In the genomic region with DNA sequence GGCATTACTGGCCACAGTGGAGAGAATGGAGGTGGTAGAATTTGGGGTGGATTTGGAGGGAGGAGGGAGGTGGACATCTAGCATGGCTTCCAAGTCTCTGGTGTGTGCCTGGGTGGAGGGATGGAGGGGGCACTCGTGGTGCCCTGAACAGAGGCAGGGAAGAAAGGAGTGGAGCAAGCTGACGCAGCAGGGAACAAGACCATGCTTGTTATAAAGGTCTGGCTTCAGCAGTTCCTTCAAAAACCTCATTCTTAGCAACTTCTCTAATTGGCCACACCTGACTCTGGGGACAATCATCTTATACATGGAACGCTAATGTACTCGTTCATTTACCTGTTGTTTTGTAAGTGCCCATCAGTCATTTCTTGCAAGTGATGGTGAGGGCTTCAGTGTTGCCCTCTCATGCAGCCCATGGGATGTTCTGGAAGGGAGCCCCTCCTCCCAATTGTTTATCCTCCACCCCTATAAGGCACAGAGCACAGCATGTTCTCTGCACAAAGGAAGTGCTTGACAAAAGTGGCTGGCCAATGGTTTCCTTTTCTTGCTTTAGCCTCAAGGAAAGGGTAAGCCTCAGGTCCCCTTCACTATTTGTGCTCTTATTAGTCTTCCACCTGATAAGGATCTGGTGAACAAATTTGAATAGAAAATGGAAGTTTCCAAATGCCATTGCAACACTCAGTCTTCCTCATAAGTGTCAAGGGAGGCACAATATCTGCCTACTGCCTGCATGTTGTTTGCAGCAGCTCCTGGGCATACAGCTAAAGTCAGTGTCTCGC, we compare ENCODE assay signal across 1 cellular context.
TF ChIP-seq lines count a peak whose summit lies in the region.

No MANE protein-coding gene starts in this region.

TF ChIP-seq in H1, 55 proteins besides CTCF, POLR2A, EP300 and RAD21:
- no peak for TF ChIP-seq CHD1 (IDR thresholded peaks at IDR 0.05; ENCODE audit: low read depth, low read length)
- TF ChIP-seq JUND (IDR thresholded peaks at IDR 0.05; ENCODE audit: low read length) = no peak
- TF ChIP-seq, protein P1, sequence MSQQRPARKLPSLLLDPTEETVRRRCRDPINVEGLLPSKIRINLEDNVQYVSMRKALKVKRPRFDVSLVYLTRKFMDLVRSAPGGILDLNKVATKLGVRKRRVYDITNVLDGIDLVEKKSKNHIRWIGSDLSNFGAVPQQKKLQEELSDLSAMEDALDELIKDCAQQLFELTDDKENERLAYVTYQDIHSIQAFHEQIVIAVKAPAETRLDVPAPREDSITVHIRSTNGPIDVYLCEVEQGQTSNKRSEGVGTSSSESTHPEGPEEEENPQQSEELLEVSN (IDR thresholded peaks at IDR 0.05) = no peak
- TF ChIP-seq TEAD4 (IDR thresholded peaks at IDR 0.05; ENCODE audit: low read depth, low read length) = no peak
TF ChIP-seq in H1: peak in this region for 0.
